Comparison of ENCODE assay signal across 8 cellular contexts in genomic region chr15:41585140-41586047, GRCh38. TPM values are rescaled to one million over a fixed set of nuclear protein-coding genes. Genes with fewer than 3 reads are reported as not detected.
DNase-seq lines count a peak whose midpoint lies in the region; ATAC-seq, FAIRE-seq and TF ChIP-seq lines count a peak whose summit lies in the region.

No MANE protein-coding gene starts in this region.

- H3K27me3 Mint-ChIP-seq in MCF 10A (ENCODE audit: insufficient read depth, unreplicated experiment) (peaks cover 10% of the 10 kb centered on the region), mesothelial cell of epicardium (ENCODE audit: low read depth) (no peaks in the 10 kb centered on the region)
- H3K27me3 Mint-ChIP-seq in activated CD4-positive, alpha-beta memory T cell treated with anti-CD3 and anti-CD28 coated beads for 36 hours: peaks cover 20% of the 10 kb centered on the region

- H3K27me3 ChIP-seq in breast epithelium: no peaks in the 10 kb centered on the region
- peaks cover 2 to 5% of the 10 kb centered on the region in 2 experiments for H3K27me3 ChIP-seq in endothelial cell of umbilical vein (ENCODE audit: control insufficient read depth in 2 of 2, insufficient read depth in 2 of 2, low read length in 2 of 2)

- no peaks in the 10 kb centered on the region for H4K20me1 ChIP-seq in endothelial cell of umbilical vein (replicated peaks; ENCODE audit: control insufficient read depth, extremely low read depth, insufficient read depth, low read length)

- TF ChIP-seq POLR2A in breast epithelium (IDR thresholded peaks at IDR 0.05) (no peak), endothelial cell of umbilical vein (IDR thresholded peaks at IDR 0.05; ENCODE audit: low read depth, low read length) (no peak)

- H2AFZ ChIP-seq in endothelial cell of umbilical vein (ENCODE audit: low read depth, low read length): peak overlapping the region; percentile 97

- BruUV-seq in MCF 10A (replicated peaks; lab: Mats Ljungman, UMichigan) (no TSS peak), endothelial cell of umbilical vein (replicated peaks; lab: Mats Ljungman, UMichigan) (no TSS peak)

- no peaks in the 10 kb centered on the region for H3K4me1 Mint-ChIP-seq in MCF 10A (ENCODE audit: insufficient read depth, unreplicated experiment)
- peaks cover 7% of the 10 kb centered on the region for H3K4me1 Mint-ChIP-seq in activated CD4-positive, alpha-beta memory T cell treated with anti-CD3 and anti-CD28 coated beads for 36 hours (ENCODE audit: low read depth)
- peaks cover 35% of the 10 kb centered on the region for H3K4me1 Mint-ChIP-seq in mesothelial cell of epicardium
- no peaks in the 10 kb centered on the region for H3K4me1 Mint-ChIP-seq in stimulated activated effector memory CD8-positive, alpha-beta T cell treated with anti-CD3 and anti-CD28 coated beads, Interleukin-12 subunit alpha, Interleukin-12 subunit beta, amount 100 ng/mL, for 72 hours

- no peaks in the 10 kb centered on the region for H3K36me3 ChIP-seq in breast epithelium
- H3K36me3 ChIP-seq in endothelial cell of umbilical vein (ENCODE audit: control insufficient read depth in 2 of 2, extremely low read depth in 1 of 2, insufficient read depth in 2 of 2, low read length in 2 of 2): no peaks in the 10 kb centered on the region

- CTCF ChIA-PET in MCF 10A (lab: Yijun Ruan, JAX): interaction anchor here (0.5 to 0.7 kb wide), 3 partner anchors 18 to 48 kb away, joined by 3 to 5 read pairs (median 3); no protein-coding TSS in a partner anchor
- CTCF ChIA-PET in activated CD4-positive, alpha-beta memory T cell treated with anti-CD3 and anti-CD28 coated beads for 36 hours (lab: Charles Lee): interaction anchor here (0.6 to 3.6 kb wide), 13 partner anchors 9 to 748 kb away, joined by 3 to 17 read pairs (median 4); partner anchors contain the start of gene RPAP1
- CTCF ChIA-PET in endothelial cell of umbilical vein (lab: Charles Lee): interaction anchor here (0.7 to 3.1 kb wide), 18 partner anchors 8 to 120 kb away, joined by 3 to 33 read pairs (median 4); partner anchors contain the start of genes MGA, RPAP1 and TYRO3

- TF ChIP-seq CTCF in breast epithelium (IDR thresholded peaks at IDR 0.05) (peak; percentile 31 to 50 (median 39)), MCF 10A (IDR thresholded peaks at IDR 0.05; ENCODE audit: unreplicated experiment) (no peak), endothelial cell of umbilical vein (IDR thresholded peaks at IDR 0.05; ENCODE audit: extremely low read depth in 1 of 2, insufficient read depth in 1 of 2, low read depth in 1 of 2, low read length in 2 of 2) (peak; percentile 32 to 62), mesothelial cell of epicardium (IDR thresholded peaks at IDR 0.05; ENCODE audit: unreplicated experiment) (no peak)

- DNase-seq in breast epithelium (ENCODE audit: low spot score in 2 of 2): peak in 1 of 2 donors; percentile 27
- no peak for DNase-seq in MCF 10A (ENCODE audit: unreplicated experiment)
- DNase-seq in activated CD4-positive, alpha-beta memory T cell treated with anti-CD3 and anti-CD28 coated beads for 36 hours: peak; percentile 59
- DNase-seq in endothelial cell of umbilical vein (ENCODE audit: low read depth, low spot score): peak; percentile 73
- peak in 1 of 2 experiments; percentile 63 for DNase-seq in mesothelial cell of epicardium (ENCODE audit: low spot score in 2 of 2, unreplicated experiment in 2 of 2)
- peak in 1 of 2 donors; percentile 30 for DNase-seq in stimulated activated effector memory CD8-positive, alpha-beta T cell treated with anti-CD3 and anti-CD28 coated beads, Interleukin-12 subunit alpha, Interleukin-12 subunit beta, amount 100 ng/mL, for 72 hours (ENCODE audit: low spot score in 2 of 2)
- DNase-seq in effector CD4-positive, alpha-beta T cell: no peak

- no peaks in the 10 kb centered on the region for H3K9me1 ChIP-seq in endothelial cell of umbilical vein (replicated peaks; ENCODE audit: control insufficient read depth, extremely low read depth, insufficient read depth, low read length)

- H3K36me3 Mint-ChIP-seq in MCF 10A (ENCODE audit: insufficient read depth, unreplicated experiment): no peaks in the 10 kb centered on the region
- no peaks in the 10 kb centered on the region for H3K36me3 Mint-ChIP-seq in activated CD4-positive, alpha-beta memory T cell treated with anti-CD3 and anti-CD28 coated beads for 36 hours
- no peaks in the 10 kb centered on the region for H3K36me3 Mint-ChIP-seq in mesothelial cell of epicardium
- H3K36me3 Mint-ChIP-seq in stimulated activated effector memory CD8-positive, alpha-beta T cell treated with anti-CD3 and anti-CD28 coated beads, Interleukin-12 subunit alpha, Interleukin-12 subunit beta, amount 100 ng/mL, for 72 hours: no peaks in the 10 kb centered on the region

- POLR2A ChIA-PET in MCF 10A (lab: Yijun Ruan, JAX) (interaction anchor here (0.7 kb wide), 1 partner anchor 379 kb away, joined by 3 read pairs; no protein-coding TSS in a partner anchor), endothelial cell of umbilical vein (lab: Charles Lee) (interaction anchor here (0.6 to 1.2 kb wide), 2 partner anchors 71 to 362 kb away, joined by 3 to 5 read pairs; no protein-coding TSS in a partner anchor)
- POLR2A ChIA-PET in activated CD4-positive, alpha-beta memory T cell treated with anti-CD3 and anti-CD28 coated beads for 36 hours (lab: Charles Lee): interaction anchor here (0.5 to 0.7 kb wide), 2 partner anchors 33 to 120 kb away, joined by 3 read pairs; no protein-coding TSS in a partner anchor

- H3K9me3 ChIP-seq in breast epithelium: no peaks in the 10 kb centered on the region
- H3K9me3 ChIP-seq in endothelial cell of umbilical vein (replicated peaks; ENCODE audit: control insufficient read depth, insufficient read depth, low read length): no peaks in the 10 kb centered on the region

- peak overlapping the region; percentile 94 for H3K4me2 ChIP-seq in endothelial cell of umbilical vein (ENCODE audit: insufficient read depth, low read length)

- peak overlapping the region; percentile 41 to 76 (median 58) for H3K4me3 ChIP-seq in breast epithelium
- H3K4me3 ChIP-seq in endothelial cell of umbilical vein (replicated peaks in 1 of 3; ENCODE audit: insufficient read depth in 1 of 3, low read depth in 1 of 3, low read length in 3 of 3): peak overlapping the region; percentile 29 to 59 (median 51)

- dilution Hi-C loops in endothelial cell of umbilical vein (cut with MboI; ENCODE audit: extremely low pct_ligation_motif_present, low sequenced_read_pairs): no loop called here

- H3K27ac Mint-ChIP-seq in MCF 10A (ENCODE audit: low read depth, unreplicated experiment) (no peak overlapping the region), mesothelial cell of epicardium (peak overlapping the region; percentile 95)
- H3K27ac Mint-ChIP-seq in activated CD4-positive, alpha-beta memory T cell treated with anti-CD3 and anti-CD28 coated beads for 36 hours: no peak overlapping the region
- H3K27ac Mint-ChIP-seq in stimulated activated effector memory CD8-positive, alpha-beta T cell treated with anti-CD3 and anti-CD28 coated beads, Interleukin-12 subunit alpha, Interleukin-12 subunit beta, amount 100 ng/mL, for 72 hours: no peak overlapping the region

- H3K9me3 Mint-ChIP-seq in MCF 10A (ENCODE audit: unreplicated experiment) (no peaks in the 10 kb centered on the region), mesothelial cell of epicardium (no peaks in the 10 kb centered on the region)
- no peaks in the 10 kb centered on the region for H3K9me3 Mint-ChIP-seq in activated CD4-positive, alpha-beta memory T cell treated with anti-CD3 and anti-CD28 coated beads for 36 hours
- H3K9me3 Mint-ChIP-seq in stimulated activated effector memory CD8-positive, alpha-beta T cell treated with anti-CD3 and anti-CD28 coated beads, Interleukin-12 subunit alpha, Interleukin-12 subunit beta, amount 100 ng/mL, for 72 hours: no peaks in the 10 kb centered on the region

- H3K4me3 Mint-ChIP-seq in MCF 10A (ENCODE audit: unreplicated experiment) (no peak overlapping the region), mesothelial cell of epicardium (peak overlapping the region; percentile 72)
- H3K4me3 Mint-ChIP-seq in activated CD4-positive, alpha-beta memory T cell treated with anti-CD3 and anti-CD28 coated beads for 36 hours: peak overlapping the region; percentile 57
- peak overlapping the region; percentile 63 for H3K4me3 Mint-ChIP-seq in stimulated activated effector memory CD8-positive, alpha-beta T cell treated with anti-CD3 and anti-CD28 coated beads, Interleukin-12 subunit alpha, Interleukin-12 subunit beta, amount 100 ng/mL, for 72 hours

- H3K27ac ChIP-seq in breast epithelium (peak overlapping the region; percentile 70 to 86), endothelial cell of umbilical vein (ENCODE audit: insufficient read depth, low read depth, low read length) (no peak overlapping the region)

- H3K79me2 ChIP-seq in endothelial cell of umbilical vein (ENCODE audit: control insufficient read depth, insufficient read depth, low read length): no peaks in the 10 kb centered on the region

- peak; percentile 86 for ATAC-seq in stimulated activated effector memory CD8-positive, alpha-beta T cell treated with anti-CD3 and anti-CD28 coated beads, Interleukin-12 subunit alpha, Interleukin-12 subunit beta, amount 100 ng/mL, for 72 hours
- no peak for ATAC-seq in GM19328 (IDR thresholded peaks at IDR 0.05; ENCODE audit: unreplicated experiment)

- H3K4me1 ChIP-seq in breast epithelium (no peaks in the 10 kb centered on the region), endothelial cell of umbilical vein (ENCODE audit: control insufficient read depth, extremely low read depth, insufficient read depth, low read length) (peaks cover 9% of the 10 kb centered on the region)

- H3K9ac ChIP-seq in endothelial cell of umbilical vein (replicated peaks; ENCODE audit: extremely low read depth, insufficient read depth, low read length): peak overlapping the region; percentile 57

- intact Hi-C loops in breast epithelium (cut with DNase I; ENCODE audit: low total_unique reads) (no loop called here), MCF 10A (cut with micrococcal nuclease) (no loop called here), endothelial cell of umbilical vein (cut with micrococcal nuclease) (loop anchor here (1.0 kb wide), 2 partner anchors 28 to 41 kb away; partner anchors contain the start of gene RPAP1)
- intact Hi-C loops in activated CD4-positive, alpha-beta memory T cell treated with anti-CD3 and anti-CD28 coated beads for 36 hours (cut with micrococcal nuclease): loop anchor here (10.0 kb wide), 1 partner anchor 319 kb away; no protein-coding TSS in a partner anchor

- FAIRE-seq in endothelial cell of umbilical vein (lab: Jason Lieb, UNC): peak; percentile 66

RNA-seq across cellular contexts. Expression of gene TYRO3, which starts 26.4 kb away (rescaled TPM):
- 10 to 100 TPM in 1 of 3 donors, 1 to 10 TPM in 2; 6.9 to 36.8 (median 8.8) TPM for total RNA-seq in breast epithelium
- 9.7 and 12.3 TPM in 2 replicates for total RNA-seq in MCF 10A (2022)
- 1 to 10 TPM; 3.1 to 4.3 TPM for total RNA-seq in activated CD4-positive, alpha-beta memory T cell treated with anti-CD3 and anti-CD28 coated beads for 36 hours
- total RNA-seq in endothelial cell of umbilical vein: 14.5 and 18.8 TPM in 2 replicates
- 13.3 and 14.1 TPM in 2 replicates for polyA plus RNA-seq in endothelial cell of umbilical vein
- 13.9 and 15.2 TPM in 2 replicates for polyA plus RNA-seq in endothelial cell of umbilical vein (2011; cell fraction: cytosol; rRNA removed)
- 12.1 and 18.0 TPM in 2 replicates for polyA plus RNA-seq in endothelial cell of umbilical vein (2011; cell fraction: nucleus; rRNA removed)
- 14.3 and 21.4 TPM in 2 replicates for polyA plus RNA-seq in endothelial cell of umbilical vein (2012)
- polyA minus RNA-seq in endothelial cell of umbilical vein: 32.8 and 39.4 TPM in 2 replicates
- 62.3 TPM for polyA minus RNA-seq in endothelial cell of umbilical vein (2011; cell fraction: cytosol; rRNA and poly(A)+ RNA removed)
- 5.9 and 9.5 TPM in 2 replicates for polyA minus RNA-seq in endothelial cell of umbilical vein (2011; cell fraction: nucleus; rRNA and poly(A)+ RNA removed)
- total RNA-seq in mesothelial cell of epicardium: 94.4 to 104 TPM (median 95.8 TPM) in 3 replicates

RNA-seq across cellular contexts. Expression of gene RPAP1, which starts 41.3 kb away (rescaled TPM):
- 10 to 100 TPM; 22.7 to 28.2 (median 27.1) TPM for total RNA-seq in breast epithelium
- 37.5 and 45.1 TPM in 2 replicates for total RNA-seq in MCF 10A (2022)
- total RNA-seq in activated CD4-positive, alpha-beta memory T cell treated with anti-CD3 and anti-CD28 coated beads for 36 hours: 10 to 100 TPM; 45.0 to 49.9 TPM
- total RNA-seq in endothelial cell of umbilical vein: 40.0 and 41.3 TPM in 2 replicates
- polyA plus RNA-seq in endothelial cell of umbilical vein: 18.5 and 18.7 TPM in 2 replicates
- polyA plus RNA-seq in endothelial cell of umbilical vein (2011; cell fraction: cytosol; rRNA removed): 11.9 and 12.3 TPM in 2 replicates
- 31.7 and 35.9 TPM in 2 replicates for polyA plus RNA-seq in endothelial cell of umbilical vein (2011; cell fraction: nucleus; rRNA removed)
- polyA plus RNA-seq in endothelial cell of umbilical vein (2012): 27.1 and 29.0 TPM in 2 replicates
- polyA minus RNA-seq in endothelial cell of umbilical vein: 13.3 and 18.7 TPM in 2 replicates
- polyA minus RNA-seq in endothelial cell of umbilical vein (2011; cell fraction: cytosol; rRNA and poly(A)+ RNA removed): 17.1 TPM
- 21.2 and 21.6 TPM in 2 replicates for polyA minus RNA-seq in endothelial cell of umbilical vein (2011; cell fraction: nucleus; rRNA and poly(A)+ RNA removed)
- total RNA-seq in mesothelial cell of epicardium: 54.0 to 65.5 TPM (median 54.8 TPM) in 3 replicates

Comparison
In these comparisons a context has a peak if more than half of its experiments do, and no peak if none do; other contexts are left out.
1. CTCF ChIP-seq: peak in breast epithelium (3 of 3) and endothelial cell of umbilical vein (2 of 2); none in MCF 10A (single experiment) and mesothelial cell of epicardium (single experiment).
2. DNase-seq: peak in activated CD4-positive, alpha-beta memory T cell treated with anti-CD3 and anti-CD28 coated beads for 36 hours (single experiment) and endothelial cell of umbilical vein (single experiment); none in MCF 10A (single experiment) and effector CD4-positive, alpha-beta T cell (single experiment).
3. intact Hi-C loops: an anchor here in activated CD4-positive, alpha-beta memory T cell treated with anti-CD3 and anti-CD28 coated beads for 36 hours (10.0 kb wide) and endothelial cell of umbilical vein (1.0 kb wide); none called in breast epithelium and MCF 10A.